1 cellular context compared by ENCODE assay signal in genomic region chr9:87578625-87579024, GRCh38.
TF ChIP-seq lines count a peak whose summit lies in the region.

No MANE protein-coding gene starts in this region.

TF ChIP-seq in K562, 482 proteins besides CTCF, POLR2A, EP300 and RAD21 (continued from another document):
- TF ChIP-seq TSHZ1 (CRISPR knock-in tag; IDR thresholded peaks at IDR 0.05) (no peak), CCNT2 (IDR thresholded peaks at IDR 0.05; ENCODE audit: borderline replicate concordance, extremely low read depth, insufficient read length, low read depth, low read length) (no peak), ZNF696 (CRISPR knock-in tag; conservative IDR thresholded peaks at IDR 0.05) (no peak), PHF21A (IDR thresholded peaks at IDR 0.05; ENCODE audit: borderline replicate concordance, low read depth) (no peak), CBFA2T2 (conservative IDR thresholded peaks at IDR 0.05) (peak; percentile 81), CREB3 (tag; conservative IDR thresholded peaks at IDR 0.05; ENCODE audit: low read depth) (no peak), HEY1 (CRISPR knock-in tag; IDR thresholded peaks at IDR 0.05; ENCODE audit: borderline replicate concordance) (no peak), PHF20 (IDR thresholded peaks at IDR 0.05; ENCODE audit: partially characterized antibody) (no peak), ZNF778 (CRISPR knock-in tag; IDR thresholded peaks at IDR 0.05) (no peak), MCM5 (IDR thresholded peaks at IDR 0.05; ENCODE audit: low read depth) (no peak), ZNF3 (CRISPR knock-in tag; IDR thresholded peaks at IDR 0.05) (no peak)
- TF ChIP-seq, protein P1, sequence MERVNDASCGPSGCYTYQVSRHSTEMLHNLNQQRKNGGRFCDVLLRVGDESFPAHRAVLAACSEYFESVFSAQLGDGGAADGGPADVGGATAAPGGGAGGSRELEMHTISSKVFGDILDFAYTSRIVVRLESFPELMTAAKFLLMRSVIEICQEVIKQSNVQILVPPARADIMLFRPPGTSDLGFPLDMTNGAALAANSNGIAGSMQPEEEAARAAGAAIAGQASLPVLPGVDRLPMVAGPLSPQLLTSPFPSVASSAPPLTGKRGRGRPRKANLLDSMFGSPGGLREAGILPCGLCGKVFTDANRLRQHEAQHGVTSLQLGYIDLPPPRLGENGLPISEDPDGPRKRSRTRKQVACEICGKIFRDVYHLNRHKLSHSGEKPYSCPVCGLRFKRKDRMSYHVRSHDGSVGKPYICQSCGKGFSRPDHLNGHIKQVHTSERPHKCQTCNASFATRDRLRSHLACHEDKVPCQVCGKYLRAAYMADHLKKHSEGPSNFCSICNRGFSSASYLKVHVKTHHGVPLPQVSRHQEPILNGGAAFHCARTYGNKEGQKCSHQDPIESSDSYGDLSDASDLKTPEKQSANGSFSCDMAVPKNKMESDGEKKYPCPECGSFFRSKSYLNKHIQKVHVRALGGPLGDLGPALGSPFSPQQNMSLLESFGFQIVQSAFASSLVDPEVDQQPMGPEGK (CRISPR knock-in tag; IDR thresholded peaks at IDR 0.05; ENCODE audit: borderline replicate concordance), result no peak
